ENCODE assay signal across 8 cellular contexts in genomic region chr11:48109046-48109666, GRCh38.
DNase-seq lines count a peak whose midpoint lies in the region; ATAC-seq lines count a peak whose summit lies in the region.

No MANE protein-coding gene starts in this region.

- peak; percentile 9 for DNase-seq in DMS 273 treated with DMSO at 0.1 percent for 48 hours (lab: John Stamatoyannopoulos, UW)
- DNase-seq in NOMO-1 (lab: John Stamatoyannopoulos, UW; ENCODE audit: unreplicated experiment in 2 of 2): peak; percentile 23 to 37
- DNase-seq in T47D (ENCODE audit: low read depth in 1 of 2, low spot score in 1 of 2): peak; percentile 49 to 80
- DNase-seq in kidney tubule cell (ENCODE audit: low spot score): peak; percentile 78

- in situ Hi-C loops in T47D (cut with HindIII; ENCODE audit: low pct_unique_long_range_greater_than_20kb, low sequenced_read_pairs): no loop called here

- ATAC-seq in HG03103 (IDR thresholded peaks at IDR 0.05; ENCODE audit: low read depth, unreplicated experiment) (peak; percentile 3), HG03460 (IDR thresholded peaks at IDR 0.05; ENCODE audit: unreplicated experiment) (no peak), HG02763 (IDR thresholded peaks at IDR 0.05; ENCODE audit: unreplicated experiment) (no peak)

- H3K27ac ChIP-seq in temporal lobe (ENCODE audit: low read depth, low read length): peak overlapping the region; percentile 80

Comparison
In these comparisons a context has a peak if more than half of its experiments do, and no peak if none do; other contexts are left out.
1. DNase-seq: peak in every context shown above with its lines; median percentile 78 in kidney tubule cell; 64 in T47D; 30 in NOMO-1; 9 in DMS 273 treated with DMSO at 0.1 percent for 48 hours.